ENCODE assay signal across 10 cellular contexts in genomic region chr16:27405546-27406451, GRCh38. TPM values are rescaled to one million over a fixed set of nuclear protein-coding genes. Genes with fewer than 3 reads are reported as not detected.
DNase-seq lines count a peak whose midpoint lies in the region; ATAC-seq and TF ChIP-seq lines count a peak whose summit lies in the region.
"Had no signal": no experiment of that assay in that cellular context is flagged by ENCODE, and none has a peak within 500 bp of the region (broad histone marks: within the 10 kb centered on the region; RNA-seq: fewer than 3 reads in every experiment).

No MANE protein-coding gene starts in this region.

- H3K27ac Mint-ChIP-seq in activated CD4-positive, alpha-beta T cell treated with anti-CD3 and anti-CD28 coated beads, Interleukin-2, amount 10 ng/mL, durations not matched to agents 7 days and 5 days: peak overlapping the region; percentile 71
- peak overlapping the region; percentile 80 for H3K27ac Mint-ChIP-seq in dendritic cell treated with granulocyte-macrophage colony-stimulating factor and Interleukin-4, amounts not matched to agents 40 ng/mL and 50 ng/mL, for 4 days

- TF ChIP-seq CTCF in A673 (conservative IDR thresholded peaks at IDR 0.05; ENCODE audit: low read depth, low read length): no peak

- H3K27me3 ChIP-seq in A673 (replicated peaks; ENCODE audit: insufficient read depth, low read depth, low read length, poor library complexity): no peaks in the 10 kb centered on the region
- H3K27me3 ChIP-seq: SJSA1 had no signal

- DNase-seq in activated CD4-positive, alpha-beta T cell treated with anti-CD3 and anti-CD28 coated beads, Interleukin-2, amount 10 ng/mL, durations not matched to agents 7 days and 5 days: peak; percentile 46
- DNase-seq in stimulated activated CD8-positive, alpha-beta memory T cell treated with anti-CD3 and anti-CD28 coated beads, Interleukin-12 subunit alpha, Interleukin-12 subunit beta, amount 100 ng/mL, for 1 hour (ENCODE audit: low read depth): peak; percentile 34
- no peak for DNase-seq in MV-4-11 (lab: John Stamatoyannopoulos, UW)
- no peak for DNase-seq in A673 (ENCODE audit: low spot score)
- DNase-seq in NK-92 (lab: John Stamatoyannopoulos, UW; ENCODE audit: unreplicated experiment): no peak

- H3K27ac ChIP-seq in A673 (ENCODE audit: low read depth, low read length, poor library complexity, severe bottlenecking): no peak overlapping the region
- H3K27ac ChIP-seq: SJSA1 had no signal

- peaks cover 7% of the 10 kb centered on the region for H3K4me1 ChIP-seq in A673 (ENCODE audit: insufficient read depth, low read length, poor library complexity, severe bottlenecking)

- peaks cover 69% of the 10 kb centered on the region for H3K36me3 Mint-ChIP-seq in activated CD4-positive, alpha-beta T cell treated with anti-CD3 and anti-CD28 coated beads, Interleukin-2, amount 10 ng/mL, durations not matched to agents 7 days and 5 days (ENCODE audit: low read depth)
- H3K36me3 Mint-ChIP-seq in dendritic cell treated with granulocyte-macrophage colony-stimulating factor and Interleukin-4, amounts not matched to agents 40 ng/mL and 50 ng/mL, for 4 days (ENCODE audit: low read depth): peaks cover 57% of the 10 kb centered on the region

- ATAC-seq in GM18907 (IDR thresholded peaks at IDR 0.05; ENCODE audit: unreplicated experiment): peak; percentile 16
- no peak for ATAC-seq in HG03139 (IDR thresholded peaks at IDR 0.05; ENCODE audit: unreplicated experiment)

- no peaks in the 10 kb centered on the region for H3K27me3 Mint-ChIP-seq in activated CD4-positive, alpha-beta T cell treated with anti-CD3 and anti-CD28 coated beads, Interleukin-2, amount 10 ng/mL, durations not matched to agents 7 days and 5 days
- peaks cover 2% of the 10 kb centered on the region for H3K27me3 Mint-ChIP-seq in dendritic cell treated with granulocyte-macrophage colony-stimulating factor and Interleukin-4, amounts not matched to agents 40 ng/mL and 50 ng/mL, for 4 days

- no peaks in the 10 kb centered on the region for H3K9me3 ChIP-seq in A673 (ENCODE audit: low read depth, low read length, poor library complexity, severe bottlenecking)
- H3K9me3 ChIP-seq: SJSA1 had no signal

- peak overlapping the region; percentile 98 for H3K4me3 Mint-ChIP-seq in activated CD4-positive, alpha-beta T cell treated with anti-CD3 and anti-CD28 coated beads, Interleukin-2, amount 10 ng/mL, durations not matched to agents 7 days and 5 days
- H3K4me3 Mint-ChIP-seq in dendritic cell treated with granulocyte-macrophage colony-stimulating factor and Interleukin-4, amounts not matched to agents 40 ng/mL and 50 ng/mL, for 4 days: peak overlapping the region; percentile 20

- intact Hi-C loops in dendritic cell treated with granulocyte-macrophage colony-stimulating factor and Interleukin-4, amounts not matched to agents 40 ng/mL and 50 ng/mL, for 4 days (cut with micrococcal nuclease): no loop called here
- intact Hi-C loops in A673 (cut with micrococcal nuclease; ENCODE audit: unreplicated experiment): no loop called here

- CTCF ChIA-PET in activated CD4-positive, alpha-beta T cell treated with anti-CD3 and anti-CD28 coated beads, Interleukin-2, amount 10 ng/mL, durations not matched to agents 7 days and 5 days (lab: Charles Lee): interaction anchor here (0.7 to 4.2 kb wide), 11 partner anchors 10 to 164 kb away, joined by 3 to 14 read pairs (median 5); no protein-coding TSS in a partner anchor
- CTCF ChIA-PET in A673 (lab: Charles Lee): no interaction called here

- H3K36me3 ChIP-seq in A673 (ENCODE audit: insufficient read depth, low read length, poor library complexity, severe bottlenecking): no peaks in the 10 kb centered on the region
- H3K36me3 ChIP-seq: SJSA1 had no signal

- peaks cover 73% of the 10 kb centered on the region for H3K4me1 Mint-ChIP-seq in activated CD4-positive, alpha-beta T cell treated with anti-CD3 and anti-CD28 coated beads, Interleukin-2, amount 10 ng/mL, durations not matched to agents 7 days and 5 days
- H3K4me1 Mint-ChIP-seq in dendritic cell treated with granulocyte-macrophage colony-stimulating factor and Interleukin-4, amounts not matched to agents 40 ng/mL and 50 ng/mL, for 4 days (ENCODE audit: low read depth): peaks cover 84% of the 10 kb centered on the region

- no peak overlapping the region for H3K4me3 ChIP-seq in A673 (ENCODE audit: low read depth, low read length, poor library complexity, severe bottlenecking)
- H3K4me3 ChIP-seq: lung, SJSA1 had no signal

- no peaks in the 10 kb centered on the region for H3K9me3 Mint-ChIP-seq in activated CD4-positive, alpha-beta T cell treated with anti-CD3 and anti-CD28 coated beads, Interleukin-2, amount 10 ng/mL, durations not matched to agents 7 days and 5 days
- no peaks in the 10 kb centered on the region for H3K9me3 Mint-ChIP-seq in dendritic cell treated with granulocyte-macrophage colony-stimulating factor and Interleukin-4, amounts not matched to agents 40 ng/mL and 50 ng/mL, for 4 days

- no TSS peak for BruUV-seq in A673 (replicated peaks; lab: Mats Ljungman, UMichigan)

- POLR2A ChIA-PET in activated CD4-positive, alpha-beta T cell treated with anti-CD3 and anti-CD28 coated beads, Interleukin-2, amount 10 ng/mL, durations not matched to agents 7 days and 5 days (lab: Charles Lee): interaction anchor here (1.0 kb wide), 1 partner anchor 170 kb away, joined by 3 read pairs; no protein-coding TSS in a partner anchor
- POLR2A ChIA-PET in A673 (lab: Charles Lee; ENCODE audit: low non-redundant PET): no interaction called here

RNA-seq across cellular contexts. Expression of gene IL21R, which starts 3.8 kb away (rescaled TPM):
- 10 to 100 TPM; 44.4 to 45.6 TPM for total RNA-seq in activated CD4-positive, alpha-beta T cell treated with anti-CD3 and anti-CD28 coated beads, Interleukin-2, amount 10 ng/mL, durations not matched to agents 7 days and 5 days
- 0.19 and 0.39 TPM in 2 replicates for total RNA-seq in A673 (2021)

Comparison
In these comparisons a context has a peak if more than half of its experiments do, and no peak if none do; other contexts are left out.
1. DNase-seq: peak in activated CD4-positive, alpha-beta T cell treated with anti-CD3 and anti-CD28 coated beads, Interleukin-2, amount 10 ng/mL, durations not matched to agents 7 days and 5 days (single experiment) and stimulated activated CD8-positive, alpha-beta memory T cell treated with anti-CD3 and anti-CD28 coated beads, Interleukin-12 subunit alpha, Interleukin-12 subunit beta, amount 100 ng/mL, for 1 hour (single experiment); none in MV-4-11 (single experiment), A673 (single experiment) and NK-92 (single experiment).
2. RNA of gene IL21R, which starts 3.8 kb away (total RNA-seq): 44.4 to 45.6 TPM in activated CD4-positive, alpha-beta T cell treated with anti-CD3 and anti-CD28 coated beads, Interleukin-2, amount 10 ng/mL, durations not matched to agents 7 days and 5 days; 0.19 to 0.39 TPM in A673; every median in the first group is over 10 times any median in the second.